20 cellular contexts compared by ENCODE assay signal in genomic region chr2:221458588-221458987, GRCh38.
"Had no signal": no experiment of that assay in that cellular context is flagged by ENCODE, and none has a peak within 500 bp of the region (broad histone marks: within the 10 kb centered on the region; RNA-seq: fewer than 3 reads in every experiment).

No MANE protein-coding gene starts in this region.

- ATAC-seq: HepG2 had no signal

- H3K36me3 ChIP-seq: SJSA1 had no signal

- H3K27ac ChIP-seq: SJSA1, SK-N-MC had no signal

- H3K4me1 ChIP-seq: SJSA1 had no signal

- H3K27me3 ChIP-seq: SJSA1 had no signal

- DNase-seq: KBM-7, MV-4-11, NCI-H1048, NCI-H1105, NCI-H1417, NCI-H1436 treated with DMSO at 0.1 percent for 48 hours, NCI-H1694, NCI-H187 treated with DMSO at 0.1 percent for 48 hours, NCI-H2029 treated with DMSO at 0.1 percent for 48 hours, NCI-H2171 treated with DMSO at 0.1 percent for 48 hours, NCI-H345, NCI-H446 treated with DMSO at 0.1 percent for 48 hours, NCI-H510A treated with DMSO at 0.1 percent for 48 hours, NCI-H526, Right ventricle myocardium superior, RPMI8226, SIG-M5 had no signal

- H3K9me3 ChIP-seq: SJSA1 had no signal

- H3K4me3 ChIP-seq: SJSA1, SK-N-MC had no signal
